19 cellular contexts compared by ENCODE assay signal in the genomic region with DNA sequence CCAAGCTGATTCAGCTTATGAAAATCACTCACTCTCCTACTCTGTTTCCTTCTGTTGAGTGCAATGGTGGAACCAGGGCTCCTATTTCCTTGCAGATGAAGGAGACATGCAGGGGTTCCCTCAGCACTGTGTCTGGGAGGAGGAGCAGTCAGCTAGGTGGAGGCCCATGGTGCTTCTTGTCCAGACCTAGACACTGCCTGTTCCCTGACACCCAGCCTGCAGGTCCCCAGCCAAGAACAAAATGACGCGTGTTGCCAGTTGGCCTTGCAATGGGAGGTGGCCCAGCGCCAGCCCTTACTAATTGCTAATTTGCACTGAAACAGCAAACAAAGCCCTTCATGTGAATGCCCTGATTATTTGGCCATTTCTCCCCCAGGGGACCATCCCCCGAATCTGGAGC.
DNase-seq lines count a peak whose midpoint lies in the region; ATAC-seq and TF ChIP-seq lines count a peak whose summit lies in the region.
"Had no signal": no experiment of that assay in that cellular context is flagged by ENCODE, and none has a peak within 500 bp of the region (broad histone marks: within the 10 kb centered on the region; RNA-seq: fewer than 3 reads in every experiment).

No MANE protein-coding gene starts in this region.

- no peaks in the 10 kb centered on the region for H4K20me1 ChIP-seq in mammary epithelial cell (ENCODE audit: insufficient read depth, low read length)

- H3K27me3 ChIP-seq in aorta (ENCODE audit: control insufficient read depth in 1 of 2, insufficient read depth in 2 of 2, low read length in 1 of 2) (no peaks in the 10 kb centered on the region), mammary epithelial cell (ENCODE audit: insufficient read depth, low read length) (no peaks in the 10 kb centered on the region)

- CTCF ChIA-PET in mammary epithelial cell (lab: Charles Lee; ENCODE audit: low non-redundant PET) = no interaction called here

- no peak overlapping the region for H3K4me2 ChIP-seq in mammary epithelial cell (ENCODE audit: insufficient read depth, low read depth, low read length)

- intact Hi-C loops in Right ventricle myocardium superior (cut with DNase I) (no loop called here), left cardiac atrium (cut with DNase I) (no loop called here), aorta (cut with DNase I) (no loop called here), mammary epithelial cell (cut with micrococcal nuclease) (no loop called here)

- no peaks in the 10 kb centered on the region for H3K36me3 ChIP-seq in aorta (ENCODE audit: control insufficient read depth in 1 of 2, insufficient read depth in 2 of 2, low read length in 1 of 2)
- no peaks in the 10 kb centered on the region for H3K36me3 ChIP-seq in mammary epithelial cell (ENCODE audit: insufficient read depth, low read length)

- H3K27ac ChIP-seq in aorta (ENCODE audit: low read depth in 1 of 2, low read length in 2 of 2) (no peak overlapping the region), mammary epithelial cell (ENCODE audit: insufficient read depth, low read depth, low read length) (no peak overlapping the region)
- H3K27ac ChIP-seq: 22Rv1 had no signal

- 41 to 54% methylated on average over 4 of the region's 4 CpGs for WGBS in aorta, 2 donors
- WGBS in mammary epithelial cell (ENCODE audit: low coverage, missing lambda C conversion rate) = 59% methylated on average over 4 of the region's 4 CpGs

- no peaks in the 10 kb centered on the region for H3K4me1 ChIP-seq in aorta (ENCODE audit: control insufficient read depth in 1 of 2, insufficient read depth in 2 of 2, low read length in 2 of 2)
- H3K4me1 ChIP-seq in mammary epithelial cell (ENCODE audit: insufficient read depth, low read length) = no peaks in the 10 kb centered on the region

- no peak overlapping the region for H2AFZ ChIP-seq in mammary epithelial cell (ENCODE audit: low read depth, low read length)

- no peak overlapping the region for H3K4me3 ChIP-seq in aorta (ENCODE audit: low read length in 2 of 2)
- H3K4me3 ChIP-seq in mammary epithelial cell (replicated peaks in 1 of 3; ENCODE audit: insufficient read depth in 1 of 3, low read depth in 2 of 3, low read length in 3 of 3) = no peak overlapping the region

- ATAC-seq in Right ventricle myocardium superior (ENCODE audit: poor library complexity) (no peak), left cardiac atrium (no peak), aorta (ENCODE audit: low FRiP score) (peak; percentile 72)
- ATAC-seq: Right ventricle myocardium inferior had no signal

- no peaks in the 10 kb centered on the region for H3K9me3 ChIP-seq in aorta (ENCODE audit: control insufficient read depth, low read length)
- no peaks in the 10 kb centered on the region for H3K9me3 ChIP-seq in mammary epithelial cell (replicated peaks; ENCODE audit: insufficient read depth, low read length)

- BruUV-seq in mammary epithelial cell (replicated peaks; lab: Mats Ljungman, UMichigan) = no TSS peak

- in situ Hi-C loops in mammary epithelial cell (cut with MboI; ENCODE audit: low sequenced_read_pairs in 2 of 2) = no loop called here

- TF ChIP-seq CTCF in mammary epithelial cell (conservative IDR thresholded peaks at IDR 0.05 in 1 of 2, IDR thresholded peaks at IDR 0.05 in 1 of 2; ENCODE audit: extremely low read depth in 1 of 2, insufficient read depth in 1 of 2, low read depth in 1 of 2, low read length in 2 of 2) = no peak

- no peaks in the 10 kb centered on the region for H3K79me2 ChIP-seq in mammary epithelial cell (ENCODE audit: insufficient read depth, low read length)

- H3K9ac ChIP-seq in mammary epithelial cell (ENCODE audit: insufficient read depth, low read length) = no peak overlapping the region

- dilution Hi-C loops in mammary epithelial cell (cut with HindIII; ENCODE audit: low sequenced_read_pairs) = no loop called here

- DNase-seq in Right ventricle myocardium superior = peak; percentile 46
- DNase-seq in left cardiac atrium = no peak
- DNase-seq in hippocampal formation (lab: John Stamatoyannopoulos, UW) = peak; percentile 22 to 59
- DNase-seq in nucleus accumbens (lab: John Stamatoyannopoulos, UW) = peak in 49 of 56 donors; percentile 5 to 89 (median 43)
- no peak for DNase-seq in aorta
- no peak for DNase-seq in activated CD4-positive, alpha-beta T cell treated with anti-CD3 and anti-CD28 coated beads for 48 hours
- DNase-seq in mammary epithelial cell = no peak
- no peak for DNase-seq in NCI-H526 treated with DMSO at 0.1 percent for 48 hours (lab: John Stamatoyannopoulos, UW)
- DNase-seq: AML-193, COR-L47, DMS153, GF-D8, KG1, NCI-H1105 treated with DMSO at 0.1 percent for 48 hours, NCI-H1694, NCI-H2081 treated with DMSO at 0.1 percent for 48 hours, NCI-H446 treated with DMSO at 0.1 percent for 48 hours had no signal

Comparison
In these comparisons a context has a peak if more than half of its experiments do, and no peak if none do; other contexts are left out.
1. DNase-seq: peak in Right ventricle myocardium superior (single experiment), hippocampal formation (2 of 2) and nucleus accumbens (49 of 56); none in left cardiac atrium (single experiment), aorta (0 of 2), activated CD4-positive, alpha-beta T cell treated with anti-CD3 and anti-CD28 coated beads for 48 hours (single experiment), mammary epithelial cell (single experiment) and NCI-H526 treated with DMSO at 0.1 percent for 48 hours (single experiment).